In genomic region chr13:45015300-45015699, GRCh38 we compare ENCODE assay signal across 1 cellular context.
TF ChIP-seq lines count a peak whose summit lies in the region.

No MANE protein-coding gene starts in this region.

TF ChIP-seq in IMR-90, 13 proteins besides CTCF, POLR2A, EP300 and RAD21:
- TF ChIP-seq MAFK (IDR thresholded peaks at IDR 0.05; ENCODE audit: low read depth, low read length): no peak
- no peak for TF ChIP-seq MAZ (IDR thresholded peaks at IDR 0.05; ENCODE audit: borderline replicate concordance, low read depth, low read length)
- no peak for TF ChIP-seq CHD1 (IDR thresholded peaks at IDR 0.05; ENCODE audit: low read depth, low read length)
- no peak for TF ChIP-seq CEBPB (IDR thresholded peaks at IDR 0.05; ENCODE audit: low read depth, low read length)
